ENCODE assay signal across 16 cellular contexts in genomic region chr4:8772499-8773123, GRCh38.
A peak's percentile ranks its signal among the peaks of the same experiment; 100 is the strongest.
DNase-seq lines count a peak whose midpoint lies in the region; ATAC-seq and TF ChIP-seq lines count a peak whose summit lies in the region.
"Had no signal": no experiment of that assay in that cellular context is flagged by ENCODE, and none has a peak within 500 bp of the region (broad histone marks: within the 10 kb centered on the region; RNA-seq: fewer than 3 reads in every experiment).

No MANE protein-coding gene starts in this region.

- DNase-seq in activated effector memory CD4-positive, alpha-beta T cell treated with anti-CD3 and anti-CD28 coated beads, Interleukin-2, amount 50 U/mL, for 16 hours = peak; percentile 13
- no peak for DNase-seq in activated effector memory CD4-positive, alpha-beta T cell treated with Interleukin-2 at 50 U/mL for 16 hours
- peak; percentile 2 for DNase-seq in left ventricle myocardium inferior
- DNase-seq in sigmoid colon = peak; percentile 37
- DNase-seq in stimulated activated CD4-positive, alpha-beta T cell treated with anti-CD3 and anti-CD28 coated beads, Interleukin-1b, Interleukin-23, amount 100 ng/mL, for 48 hours = no peak
- DNase-seq in stimulated activated CD4-positive, alpha-beta T cell treated with anti-CD3 and anti-CD28 coated beads, Interleukin-4, amount 100 ng/mL, for 4 hours = no peak
- no peak for DNase-seq in stimulated activated effector memory CD8-positive, alpha-beta T cell treated with anti-CD3 and anti-CD28 coated beads, Interleukin-12 subunit alpha, Interleukin-12 subunit beta, amount 100 ng/mL, for 72 hours (ENCODE audit: low spot score in 2 of 2)
- DNase-seq: CD4-positive, alpha-beta memory T cell; NCI-H1417 treated with DMSO at 0.1 percent for 48 hours; NCI-H2081; NCI-H82; PC-9 had no signal

- H3K9me3 ChIP-seq in HEK293 (ENCODE audit: control insufficient read depth, insufficient read depth, low read depth, low read length) (no peaks in the 10 kb centered on the region), left ventricle myocardium inferior (replicated peaks) (no peaks in the 10 kb centered on the region), sigmoid colon (no peaks in the 10 kb centered on the region)

- peaks cover 3% of the 10 kb centered on the region for H3K9me3 Mint-ChIP-seq in stimulated activated effector memory CD8-positive, alpha-beta T cell treated with anti-CD3 and anti-CD28 coated beads, Interleukin-12 subunit alpha, Interleukin-12 subunit beta, amount 100 ng/mL, for 72 hours

- POLR2A ChIA-PET in HEK293 (lab: Yijun Ruan, JAX) = no interaction called here

- WGBS in sigmoid colon, 2 donors = 81 to 82% methylated on average over 14 of the region's 14 CpGs

- no peak for TF ChIP-seq POLR2A in sigmoid colon (IDR thresholded peaks at IDR 0.05)

- no peaks in the 10 kb centered on the region for H3K4me1 Mint-ChIP-seq in stimulated activated effector memory CD8-positive, alpha-beta T cell treated with anti-CD3 and anti-CD28 coated beads, Interleukin-12 subunit alpha, Interleukin-12 subunit beta, amount 100 ng/mL, for 72 hours
- H3K4me1 Mint-ChIP-seq: B cell had no signal

- H3K27ac ChIP-seq in HEK293 (ENCODE audit: extremely low read depth, low read depth, low read length) = no peak overlapping the region
- no peak overlapping the region for H3K27ac ChIP-seq in left ventricle myocardium inferior (replicated peaks)
- no peak overlapping the region for H3K27ac ChIP-seq in sigmoid colon
- H3K27ac ChIP-seq: 22Rv1, PC-9 had no signal

- H3K36me3 ChIP-seq in HEK293 (ENCODE audit: control insufficient read depth in 2 of 2, insufficient read depth in 1 of 2, low read length in 2 of 2) = no peaks in the 10 kb centered on the region
- H3K36me3 ChIP-seq in left ventricle myocardium inferior = no peaks in the 10 kb centered on the region
- H3K36me3 ChIP-seq in sigmoid colon = no peaks in the 10 kb centered on the region

- H3K4me3 Mint-ChIP-seq in stimulated activated effector memory CD8-positive, alpha-beta T cell treated with anti-CD3 and anti-CD28 coated beads, Interleukin-12 subunit alpha, Interleukin-12 subunit beta, amount 100 ng/mL, for 72 hours = no peak overlapping the region
- H3K4me3 Mint-ChIP-seq: B cell; CD4-positive, alpha-beta memory T cell had no signal

- H3K4me1 ChIP-seq in HEK293 (ENCODE audit: control insufficient read depth, insufficient read depth, low read length) (no peaks in the 10 kb centered on the region), left ventricle myocardium inferior (no peaks in the 10 kb centered on the region), sigmoid colon (no peaks in the 10 kb centered on the region)

- CTCF ChIA-PET in HEK293 (lab: Yijun Ruan, JAX) = no interaction called here

- no peak overlapping the region for H3K4me3 ChIP-seq in HEK293 (ENCODE audit: low read depth, low read length)
- H3K4me3 ChIP-seq in left ventricle myocardium inferior = no peak overlapping the region
- H3K4me3 ChIP-seq in sigmoid colon = no peak overlapping the region
- H3K4me3 ChIP-seq: PC-9 had no signal

- H3K36me3 Mint-ChIP-seq in stimulated activated effector memory CD8-positive, alpha-beta T cell treated with anti-CD3 and anti-CD28 coated beads, Interleukin-12 subunit alpha, Interleukin-12 subunit beta, amount 100 ng/mL, for 72 hours = no peaks in the 10 kb centered on the region
- H3K36me3 Mint-ChIP-seq: CD4-positive, alpha-beta memory T cell had no signal

- intact Hi-C loops in left ventricle myocardium inferior (cut with micrococcal nuclease) = no loop called here
- intact Hi-C loops in sigmoid colon (cut with DNase I) = no loop called here

- no peak for TF ChIP-seq CTCF in HEK293 (tag by site-specific recombination; IDR thresholded peaks at IDR 0.05)
- no peak for TF ChIP-seq CTCF in left ventricle myocardium inferior (IDR thresholded peaks at IDR 0.05; ENCODE audit: borderline replicate concordance)
- no peak for TF ChIP-seq CTCF in sigmoid colon (IDR thresholded peaks at IDR 0.05)

- no peak for TF ChIP-seq EP300 in sigmoid colon (IDR thresholded peaks at IDR 0.05)

- H3K27me3 ChIP-seq in left ventricle myocardium inferior (ENCODE audit: low read depth) (peaks cover 77% of the 10 kb centered on the region), sigmoid colon (peaks cover 0 to 11% (median 0%) of the 10 kb centered on the region in 3 donors)

- no peak for ATAC-seq in stimulated activated effector memory CD8-positive, alpha-beta T cell treated with anti-CD3 and anti-CD28 coated beads, Interleukin-12 subunit alpha, Interleukin-12 subunit beta, amount 100 ng/mL, for 72 hours
- ATAC-seq: HCT116 had no signal

- H3K27ac Mint-ChIP-seq in stimulated activated effector memory CD8-positive, alpha-beta T cell treated with anti-CD3 and anti-CD28 coated beads, Interleukin-12 subunit alpha, Interleukin-12 subunit beta, amount 100 ng/mL, for 72 hours = no peak overlapping the region
- H3K27ac Mint-ChIP-seq: B cell; CD4-positive, alpha-beta memory T cell had no signal

TF ChIP-seq in HEK293, 187 proteins besides CTCF, POLR2A, EP300 and RAD21:
- TF ChIP-seq ZNF600 (tag by site-specific recombination; IDR thresholded peaks at IDR 0.05) (0 out of 2 replicates have a peak, but pooled peaks have one; percentile 47), ZNF623 (tag by site-specific recombination; IDR thresholded peaks at IDR 0.05) (no peak)
TF ChIP-seq in HEK293: peak in this region for 1.

Comparison
In these comparisons a context has a peak if more than half of its experiments do, and no peak if none do; other contexts are left out.
1. DNase-seq: peak in activated effector memory CD4-positive, alpha-beta T cell treated with anti-CD3 and anti-CD28 coated beads, Interleukin-2, amount 50 U/mL, for 16 hours (single experiment), left ventricle myocardium inferior (single experiment) and sigmoid colon (single experiment); none in activated effector memory CD4-positive, alpha-beta T cell treated with Interleukin-2 at 50 U/mL for 16 hours (single experiment), stimulated activated CD4-positive, alpha-beta T cell treated with anti-CD3 and anti-CD28 coated beads, Interleukin-1b, Interleukin-23, amount 100 ng/mL, for 48 hours (single experiment), stimulated activated CD4-positive, alpha-beta T cell treated with anti-CD3 and anti-CD28 coated beads, Interleukin-4, amount 100 ng/mL, for 4 hours (0 of 2) and stimulated activated effector memory CD8-positive, alpha-beta T cell treated with anti-CD3 and anti-CD28 coated beads, Interleukin-12 subunit alpha, Interleukin-12 subunit beta, amount 100 ng/mL, for 72 hours (0 of 2).